In the genomic region with DNA sequence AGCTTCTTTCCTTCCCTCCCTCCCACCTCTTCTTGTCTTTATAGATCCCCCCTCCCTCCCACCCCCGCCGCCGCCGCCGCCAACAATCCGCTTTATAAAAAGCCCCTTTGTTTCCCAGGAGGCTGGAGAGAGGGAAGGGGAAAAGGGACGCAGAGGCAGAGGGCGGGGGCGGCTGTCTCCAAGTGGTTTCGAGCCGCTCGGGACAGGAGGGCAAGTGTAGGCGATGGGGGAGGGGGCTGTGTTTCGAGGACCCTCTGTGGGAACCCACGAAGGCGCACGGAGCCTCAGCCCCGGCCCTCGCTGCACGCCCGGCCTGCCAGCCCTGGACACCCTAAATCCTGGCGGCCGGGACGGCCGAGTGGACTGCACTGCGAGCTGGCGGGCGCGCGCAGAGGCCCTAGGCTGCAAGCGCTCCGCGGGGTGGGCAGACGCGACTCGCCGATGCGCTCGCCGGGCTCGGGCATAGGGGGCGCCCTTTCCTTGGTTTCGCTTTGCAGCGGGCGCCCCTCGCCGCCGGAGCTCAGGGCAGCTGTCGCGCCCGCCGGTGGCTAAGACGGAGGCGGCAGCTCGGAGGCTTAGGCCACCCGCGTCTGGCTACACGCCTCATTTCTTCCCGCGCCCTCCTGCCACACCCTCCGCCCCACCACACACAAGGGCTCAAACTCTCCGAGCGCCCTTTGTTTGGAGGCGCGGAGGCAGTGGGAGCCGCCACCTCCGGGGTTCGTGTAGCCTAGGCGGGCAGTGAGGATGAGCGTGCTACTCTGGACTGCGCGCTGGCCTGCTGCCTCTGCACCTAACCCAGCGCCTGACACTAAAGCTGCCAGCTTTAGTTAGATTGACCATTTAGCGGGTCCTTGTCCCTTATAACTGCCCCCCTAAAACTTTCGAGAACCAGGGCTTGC, we compare ENCODE assay signal across 8 cellular contexts. TPM values are rescaled to one million over a fixed set of nuclear protein-coding genes. Genes with fewer than 3 reads are reported as not detected.
DNase-seq lines count a peak whose midpoint lies in the region; ATAC-seq and TF ChIP-seq lines count a peak whose summit lies in the region.

No MANE protein-coding gene starts in this region.

- peaks cover 29% of the 10 kb centered on the region for H3K4me1 Mint-ChIP-seq in CD4-positive, alpha-beta T cell (ENCODE audit: low read depth)

- H3K4me3 Mint-ChIP-seq in CD4-positive, alpha-beta T cell, result peak overlapping the region; percentile 91

- peak overlapping the region; percentile 51 for H3K4me3 ChIP-seq in Jurkat, Clone E6-1 (ENCODE audit: low read length)
- peak overlapping the region; percentile 72 for H3K4me3 ChIP-seq in psoas muscle

- no peaks in the 10 kb centered on the region for H3K9me3 Mint-ChIP-seq in CD4-positive, alpha-beta T cell

- peak; percentile 19 to 69 (median 44) for DNase-seq in CD4-positive, alpha-beta T cell
- peak; percentile 26 for DNase-seq in Jurkat, Clone E6-1 (ENCODE audit: low read depth, low spot score)
- DNase-seq in T-helper 1 cell (peak; percentile 18 to 70 (median 41)), astrocyte of the hippocampus (ENCODE audit: low read depth, low spot score) (peak; percentile 83), hippocampal formation (lab: John Stamatoyannopoulos, UW) (peak; percentile 47 to 82), psoas muscle (peak; percentile 75 to 87), HPDE6-E6E7 (ENCODE audit: extremely low spot score) (no peak), GM19240 (ENCODE audit: insufficient read length, low spot score) (no peak)

- peaks cover 19% of the 10 kb centered on the region for H3K27me3 Mint-ChIP-seq in CD4-positive, alpha-beta T cell

- H3K36me3 ChIP-seq in psoas muscle (ENCODE audit: insufficient read depth in 1 of 2, low read depth in 1 of 2), result no peaks in the 10 kb centered on the region

- no peak overlapping the region for H3K27ac ChIP-seq in CD4-positive, alpha-beta T cell (ENCODE audit: low read depth, low read length)
- peak overlapping the region; percentile 86 for H3K27ac ChIP-seq in psoas muscle

- WGBS in psoas muscle, 3 donors, result 0 to 45% (median 0%) methylated on average over 35 to 71 of the region's 75 CpGs

- POLR2A ChIA-PET in CD4-positive, alpha-beta T cell (lab: Charles Lee), result interaction anchor here (0.7 to 1.7 kb wide), 2 partner anchors 45 to 156 kb away, joined by 3 to 6 read pairs; no protein-coding TSS in a partner anchor

- CTCF ChIA-PET in CD4-positive, alpha-beta T cell (lab: Charles Lee), result interaction anchor here (1.0 to 1.8 kb wide), 5 partner anchors 119 to 426 kb away, joined by 3 to 6 read pairs (median 3); a partner anchor contains a TSS

- peak overlapping the region; percentile 58 for H3K27ac Mint-ChIP-seq in CD4-positive, alpha-beta T cell

- TF ChIP-seq CTCF in CD4-positive, alpha-beta T cell (IDR thresholded peaks at IDR 0.05), result peak; percentile 47
- TF ChIP-seq CTCF in psoas muscle (IDR thresholded peaks at IDR 0.05), result peak; percentile 58

- intact Hi-C loops in CD4-positive, alpha-beta T cell (cut with DNase I, micrococcal nuclease), result loop anchor here (10.0 kb wide), 2 partner anchors 119 to 209 kb away; no protein-coding TSS in a partner anchor
- intact Hi-C loops in psoas muscle (cut with DNase I), result loop anchor here (10.0 kb wide), 3 partner anchors 119 to 401 kb away; no protein-coding TSS in a partner anchor

- ATAC-seq in CD4-positive, alpha-beta T cell (ENCODE audit: poor library complexity), result peak; percentile 30
- ATAC-seq in psoas muscle, result peak; percentile 71 to 78 (median 74)

- H3K36me3 Mint-ChIP-seq in CD4-positive, alpha-beta T cell (ENCODE audit: low read depth), result no peaks in the 10 kb centered on the region

- H3K27me3 ChIP-seq in CD4-positive, alpha-beta T cell (ENCODE audit: control insufficient read depth, insufficient read depth, low read length), result peaks cover 4% of the 10 kb centered on the region
- H3K27me3 ChIP-seq in psoas muscle (ENCODE audit: insufficient read depth in 3 of 3, low read length in 2 of 3), result peaks cover 0 to 6% (median 0%) of the 10 kb centered on the region in 3 donors

- no peaks in the 10 kb centered on the region for H3K4me1 ChIP-seq in psoas muscle

- H3K9me3 ChIP-seq in CD4-positive, alpha-beta T cell (ENCODE audit: control insufficient read depth, low read length), result no peaks in the 10 kb centered on the region
- H3K9me3 ChIP-seq in psoas muscle, result peaks cover 4% of the 10 kb centered on the region

RNA-seq across cellular contexts. Expression of a gene that starts 2.2 kb away (rescaled TPM):
- total RNA-seq in CD4-positive, alpha-beta T cell, result under 1 TPM; 0.45 to 0.96 TPM
- 2.3 TPM for polyA plus RNA-seq in Jurkat, Clone E6-1 (2012; ENCODE audit: insufficient read depth, insufficient read length)
- 1 to 10 TPM; 1.4 to 2.5 (median 2.0) TPM for total RNA-seq in psoas muscle
- polyA plus RNA-seq in psoas muscle, result 1 to 10 TPM; 1.3 to 4.5 (median 2.3) TPM

Comparison
In these comparisons a context has a peak if more than half of its experiments do, and no peak if none do; other contexts are left out.
1. DNase-seq: peak in CD4-positive, alpha-beta T cell (10 of 10), Jurkat, Clone E6-1 (single experiment), T-helper 1 cell (5 of 5), astrocyte of the hippocampus (single experiment), hippocampal formation (2 of 2) and psoas muscle (2 of 2); none in HPDE6-E6E7 (single experiment) and GM19240 (single experiment).